Comparison of ENCODE assay signal across 29 cellular contexts in genomic region chr19:40493778-40494177, GRCh38.
"Had no signal": no experiment of that assay in that cellular context is flagged by ENCODE, and none has a peak within 500 bp of the region (broad histone marks: within the 10 kb centered on the region; RNA-seq: fewer than 3 reads in every experiment).

No MANE protein-coding gene starts in this region.

- H3K27me3 ChIP-seq: suprapubic skin, testis, thyroid gland, tibial artery, tibial nerve, transverse colon, upper lobe of left lung, upper lobe of right lung, uterus, vagina had no signal

- H3K9me3 ChIP-seq: stomach, suprapubic skin, testis, thoracic aorta, thyroid gland, tibial artery, tibial nerve, transverse colon, upper lobe of left lung, upper lobe of right lung, uterus, vagina had no signal

- H3K4me3 Mint-ChIP-seq: stimulated activated effector memory CD8-positive, alpha-beta T cell treated with anti-CD3 and anti-CD28 coated beads, Interleukin-12 subunit alpha, Interleukin-12 subunit beta, amount 100 ng/mL, for 72 hours; stimulated activated memory B cell treated with anti-CD40 and anti-IgM and Interleukin-4, amounts not matched to agents 10 μg/mL and 1 μg/mL and 100 μg/mL, for 72 hours; stimulated activated naive B cell treated with anti-CD40 and anti-IgM and Interleukin-4, amounts not matched to agents 10 μg/mL and 1 μg/mL and 100 μg/mL, for 72 hours; stimulated activated naive CD8-positive, alpha-beta T cell treated with anti-CD3 and anti-CD28 coated beads, Interleukin-15, amount 100 ng/mL, for 72 hours; stimulated activated naive CD8-positive, alpha-beta T cell treated with anti-CD3 and anti-CD28 coated beads, Interleukin-15, Interleukin-2, amounts not matched to agents 100 ng/mL and 50 ng/mL, for 24 hours; type B pancreatic cell had no signal

- H3K27ac Mint-ChIP-seq: stimulated activated effector memory CD8-positive, alpha-beta T cell treated with anti-CD3 and anti-CD28 coated beads, Interleukin-12 subunit alpha, Interleukin-12 subunit beta, amount 100 ng/mL, for 72 hours; stimulated activated memory B cell treated with anti-CD40 and anti-IgM and Interleukin-4, amounts not matched to agents 10 μg/mL and 1 μg/mL and 100 μg/mL, for 72 hours; stimulated activated naive B cell treated with anti-CD40 and anti-IgM and Interleukin-4, amounts not matched to agents 10 μg/mL and 1 μg/mL and 100 μg/mL, for 72 hours; stimulated activated naive CD8-positive, alpha-beta T cell treated with anti-CD3 and anti-CD28 coated beads, Interleukin-15, Interleukin-2, amounts not matched to agents 100 ng/mL and 50 ng/mL, for 24 hours; type B pancreatic cell had no signal

- H3K4me3 ChIP-seq: stomach, suprapubic skin, testis, thoracic aorta, thyroid gland, tibial artery, tibial nerve, transverse colon, upper lobe of left lung, upper lobe of right lung, uterus, vagina had no signal

- H3K27ac ChIP-seq: stomach, suprapubic skin, testis, thoracic aorta, thyroid gland, tibial artery, tibial nerve, transverse colon, upper lobe of left lung, upper lobe of right lung, uterus, vagina had no signal

- H3K9me3 Mint-ChIP-seq: stimulated activated effector memory CD8-positive, alpha-beta T cell treated with anti-CD3 and anti-CD28 coated beads, Interleukin-12 subunit alpha, Interleukin-12 subunit beta, amount 100 ng/mL, for 72 hours; stimulated activated memory B cell treated with anti-CD40 and anti-IgM and Interleukin-4, amounts not matched to agents 10 μg/mL and 1 μg/mL and 100 μg/mL, for 72 hours; stimulated activated naive B cell treated with anti-CD40 and anti-IgM and Interleukin-4, amounts not matched to agents 10 μg/mL and 1 μg/mL and 100 μg/mL, for 72 hours; stimulated activated naive CD8-positive, alpha-beta T cell treated with anti-CD3 and anti-CD28 coated beads, Interleukin-15, amount 100 ng/mL, for 72 hours; stimulated activated naive CD8-positive, alpha-beta T cell treated with anti-CD3 and anti-CD28 coated beads, Interleukin-15, Interleukin-2, amounts not matched to agents 100 ng/mL and 50 ng/mL, for 24 hours had no signal

- DNase-seq: stimulated activated CD4-positive, alpha-beta T cell treated with anti-CD3 and anti-CD28 coated beads, Interleukin-2, amount 100 ng/mL, for 48 hours; stimulated activated CD4-positive, alpha-beta T cell treated with anti-CD3 and anti-CD28 coated beads, Interleukin-4, amount 100 ng/mL, for 1 hour; stimulated activated CD4-positive, alpha-beta T cell treated with anti-CD3 and anti-CD28 coated beads, Interleukin-4, amount 100 ng/mL, for 24 hours; stimulated activated CD4-positive, alpha-beta T cell treated with anti-CD3 and anti-CD28 coated beads, Interleukin-4, amount 100 ng/mL, for 4 hours; stimulated activated CD8-positive, alpha-beta memory T cell treated with anti-CD3 and anti-CD28 coated beads, Interleukin-4, amount 100 ng/mL, for 48 hours; stimulated activated naive B cell treated with anti-CD40 and anti-IgM and Interleukin-4, amounts not matched to agents 10 μg/mL and 1 μg/mL and 100 μg/mL, for 72 hours; stimulated activated naive CD4-positive, alpha-beta T cell; stimulated activated naive CD4-positive, alpha-beta T cell treated with Interleukin-2 at 50 U/mL for 16 hours; stimulated activated naive CD8-positive, alpha-beta T cell treated with anti-CD3 and anti-CD28 coated beads, Interleukin-15, amount 100 ng/mL, for 72 hours; stimulated activated naive CD8-positive, alpha-beta T cell treated with anti-CD3 and anti-CD28 coated beads, Interleukin-15, Interleukin-2, amounts not matched to agents 100 U/mL and 50 U/mL, for 24 hours; stomach; substantia nigra; testis; thyroid gland; tibial artery; transverse colon; trophoblast cell; upper lobe of left lung; upper lobe of right lung; uterus had no signal

- H3K36me3 Mint-ChIP-seq: stimulated activated effector memory CD8-positive, alpha-beta T cell treated with anti-CD3 and anti-CD28 coated beads, Interleukin-12 subunit alpha, Interleukin-12 subunit beta, amount 100 ng/mL, for 72 hours; stimulated activated memory B cell treated with anti-CD40 and anti-IgM and Interleukin-4, amounts not matched to agents 10 μg/mL and 1 μg/mL and 100 μg/mL, for 72 hours; stimulated activated naive B cell treated with anti-CD40 and anti-IgM and Interleukin-4, amounts not matched to agents 10 μg/mL and 1 μg/mL and 100 μg/mL, for 72 hours; type B pancreatic cell had no signal

- H3K4me1 Mint-ChIP-seq: stimulated activated effector memory CD8-positive, alpha-beta T cell treated with anti-CD3 and anti-CD28 coated beads, Interleukin-12 subunit alpha, Interleukin-12 subunit beta, amount 100 ng/mL, for 72 hours; stimulated activated memory B cell treated with anti-CD40 and anti-IgM and Interleukin-4, amounts not matched to agents 10 μg/mL and 1 μg/mL and 100 μg/mL, for 72 hours; stimulated activated naive CD8-positive, alpha-beta T cell treated with anti-CD3 and anti-CD28 coated beads, Interleukin-15, amount 100 ng/mL, for 72 hours had no signal

- H3K36me3 ChIP-seq: suprapubic skin, thoracic aorta, thyroid gland, tibial artery, transverse colon, upper lobe of left lung, upper lobe of right lung, uterus, vagina had no signal

- H3K4me1 ChIP-seq: stomach, suprapubic skin, testis, thyroid gland, tibial artery, tibial nerve, transverse colon, upper lobe of left lung, upper lobe of right lung, uterus, vagina had no signal

- ATAC-seq: stimulated activated effector memory CD8-positive, alpha-beta T cell treated with anti-CD3 and anti-CD28 coated beads, Interleukin-12 subunit alpha, Interleukin-12 subunit beta, amount 100 ng/mL, for 72 hours; stimulated activated memory B cell treated with anti-CD40 and anti-IgM and Interleukin-4, amounts not matched to agents 10 μg/mL and 1 μg/mL and 100 μg/mL, for 72 hours; stimulated activated naive B cell treated with anti-CD40 and anti-IgM and Interleukin-4, amounts not matched to agents 10 μg/mL and 1 μg/mL and 100 μg/mL, for 72 hours; stimulated activated naive CD8-positive, alpha-beta T cell treated with anti-CD3 and anti-CD28 coated beads, Interleukin-15, amount 100 ng/mL, for 72 hours; stimulated activated naive CD8-positive, alpha-beta T cell treated with anti-CD3 and anti-CD28 coated beads, Interleukin-15, Interleukin-2, amounts not matched to agents 100 U/mL and 50 U/mL, for 24 hours; upper lobe of right lung had no signal

- FAIRE-seq: urothelium cell line had no signal
